ENCODE assay signal across 1 cellular context in genomic region chr3:66433522-66433782, GRCh38.
TF ChIP-seq lines count a peak whose summit lies in the region.

No MANE protein-coding gene starts in this region.

TF ChIP-seq in GM23338, 12 proteins besides CTCF, POLR2A, EP300 and RAD21 (continued from another document):
- TF ChIP-seq, protein P1, sequence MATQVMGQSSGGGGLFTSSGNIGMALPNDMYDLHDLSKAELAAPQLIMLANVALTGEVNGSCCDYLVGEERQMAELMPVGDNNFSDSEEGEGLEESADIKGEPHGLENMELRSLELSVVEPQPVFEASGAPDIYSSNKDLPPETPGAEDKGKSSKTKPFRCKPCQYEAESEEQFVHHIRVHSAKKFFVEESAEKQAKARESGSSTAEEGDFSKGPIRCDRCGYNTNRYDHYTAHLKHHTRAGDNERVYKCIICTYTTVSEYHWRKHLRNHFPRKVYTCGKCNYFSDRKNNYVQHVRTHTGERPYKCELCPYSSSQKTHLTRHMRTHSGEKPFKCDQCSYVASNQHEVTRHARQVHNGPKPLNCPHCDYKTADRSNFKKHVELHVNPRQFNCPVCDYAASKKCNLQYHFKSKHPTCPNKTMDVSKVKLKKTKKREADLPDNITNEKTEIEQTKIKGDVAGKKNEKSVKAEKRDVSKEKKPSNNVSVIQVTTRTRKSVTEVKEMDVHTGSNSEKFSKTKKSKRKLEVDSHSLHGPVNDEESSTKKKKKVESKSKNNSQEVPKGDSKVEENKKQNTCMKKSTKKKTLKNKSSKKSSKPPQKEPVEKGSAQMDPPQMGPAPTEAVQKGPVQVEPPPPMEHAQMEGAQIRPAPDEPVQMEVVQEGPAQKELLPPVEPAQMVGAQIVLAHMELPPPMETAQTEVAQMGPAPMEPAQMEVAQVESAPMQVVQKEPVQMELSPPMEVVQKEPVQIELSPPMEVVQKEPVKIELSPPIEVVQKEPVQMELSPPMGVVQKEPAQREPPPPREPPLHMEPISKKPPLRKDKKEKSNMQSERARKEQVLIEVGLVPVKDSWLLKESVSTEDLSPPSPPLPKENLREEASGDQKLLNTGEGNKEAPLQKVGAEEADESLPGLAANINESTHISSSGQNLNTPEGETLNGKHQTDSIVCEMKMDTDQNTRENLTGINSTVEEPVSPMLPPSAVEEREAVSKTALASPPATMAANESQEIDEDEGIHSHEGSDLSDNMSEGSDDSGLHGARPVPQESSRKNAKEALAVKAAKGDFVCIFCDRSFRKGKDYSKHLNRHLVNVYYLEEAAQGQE (IDR thresholded peaks at IDR 0.05; ENCODE audit: unreplicated experiment): no peak
- no peak for TF ChIP-seq EZH2 (IDR thresholded peaks at IDR 0.05; ENCODE audit: low read depth, unreplicated experiment)
- TF ChIP-seq CREB1 (CRISPR knock-in tag; IDR thresholded peaks at IDR 0.05; ENCODE audit: low read depth): no peak
- TF ChIP-seq ZNF462 (CRISPR knock-in tag; IDR thresholded peaks at IDR 0.05): no peak
- no peak for TF ChIP-seq EZH2phosphoT487 (IDR thresholded peaks at IDR 0.05; ENCODE audit: unreplicated experiment)
- no peak for TF ChIP-seq POLR2AphosphoS5 (IDR thresholded peaks at IDR 0.05; ENCODE audit: low read depth)
